18 cellular contexts compared by ENCODE assay signal in genomic region chr6:159378361-159378760, GRCh38.
"Had no signal": no experiment of that assay in that cellular context is flagged by ENCODE, and none has a peak within 500 bp of the region (broad histone marks: within the 10 kb centered on the region; RNA-seq: fewer than 3 reads in every experiment).

No MANE protein-coding gene starts in this region.

- H3K4me1 ChIP-seq: sigmoid colon, testis, vagina had no signal

- H3K9me3 ChIP-seq: ascending aorta, heart right ventricle, sigmoid colon, testis, vagina had no signal

- DNase-seq: activated CD4-positive, alpha-beta T cell treated with anti-CD3 and anti-CD28 coated beads for 1 hour; activated CD4-positive, alpha-beta T cell treated with anti-CD3 and anti-CD28 coated beads, Interleukin-2, amount 50 U/mL, for 1 hour; activated CD8-positive, alpha-beta T cell treated with anti-CD3 and anti-CD28 coated beads, Interleukin-2, amount 10 ng/mL, durations not matched to agents 7 days and 5 days; activated gamma-delta T cell; brain microvascular endothelial cell; heart right ventricle; kidney; nephron progenitor cell; sigmoid colon; stimulated activated CD4-positive, alpha-beta T cell treated with anti-CD3 and anti-CD28 coated beads, Interleukin-2, amount 100 ng/mL, for 48 hours; stimulated activated CD8-positive, alpha-beta memory T cell treated with anti-CD3 and anti-CD28 coated beads, Interleukin-4, amount 100 ng/mL, for 48 hours; stimulated activated naive B cell treated with anti-CD40 and anti-IgM and Interleukin-4, amounts not matched to agents 10 μg/mL and 1 μg/mL and 100 μg/mL, for 72 hours; T-helper 9 cell; testis had no signal

- H3K27me3 ChIP-seq: ascending aorta, brain microvascular endothelial cell, esophagus muscularis mucosa, sigmoid colon, testis, vagina had no signal

- ATAC-seq: activated CD8-positive, alpha-beta T cell treated with anti-CD3 and anti-CD28 coated beads, Interleukin-2, amount 10 ng/mL, durations not matched to agents 7 days and 5 days; stimulated activated naive B cell treated with anti-CD40 and anti-IgM and Interleukin-4, amounts not matched to agents 10 μg/mL and 1 μg/mL and 100 μg/mL, for 72 hours had no signal

- H3K27ac ChIP-seq: brain microvascular endothelial cell, esophagus muscularis mucosa, testis, vagina had no signal

- H3K4me3 ChIP-seq: ascending aorta, coronary artery, esophagus muscularis mucosa, heart right ventricle, sigmoid colon, testis, vagina had no signal

- H3K36me3 ChIP-seq: ascending aorta, brain microvascular endothelial cell, esophagus muscularis mucosa, heart right ventricle, sigmoid colon, vagina had no signal
